Comparison of ENCODE assay signal across 13 cellular contexts in the genomic region with DNA sequence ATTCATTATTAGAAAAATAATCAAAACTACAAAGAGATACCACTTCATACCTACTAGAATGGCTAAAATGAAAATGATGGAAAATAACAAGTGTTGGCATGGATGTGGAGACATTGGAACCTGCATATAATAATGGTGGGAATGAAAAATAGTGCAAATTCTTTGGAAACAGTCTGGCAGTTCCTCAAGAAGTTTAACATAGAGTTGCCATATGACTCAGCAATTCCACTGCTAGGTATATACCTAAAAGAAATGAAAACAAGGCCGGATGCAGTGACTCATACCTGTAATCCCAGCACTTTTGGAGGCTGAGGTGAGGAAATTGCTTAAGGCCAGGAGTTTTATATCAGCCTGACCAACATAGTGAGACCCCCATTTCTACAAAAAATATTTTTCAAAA. TPM values are rescaled to one million over a fixed set of nuclear protein-coding genes. Genes with fewer than 3 reads are reported as not detected.
DNase-seq lines count a peak whose midpoint lies in the region; ATAC-seq, FAIRE-seq and TF ChIP-seq lines count a peak whose summit lies in the region.
"Had no signal": no experiment of that assay in that cellular context is flagged by ENCODE, and none has a peak within 500 bp of the region (broad histone marks: within the 10 kb centered on the region; RNA-seq: fewer than 3 reads in every experiment).

No MANE protein-coding gene starts in this region.

- ATAC-seq in GM18868 (IDR thresholded peaks at IDR 0.05; ENCODE audit: unreplicated experiment), result peak; percentile 69
- ATAC-seq: right cardiac atrium had no signal

- no peak overlapping the region for H3K4me3 ChIP-seq in fibroblast of the aortic adventitia (ENCODE audit: low read depth, low read length)
- H3K4me3 ChIP-seq: cardiac muscle cell had no signal

- no peak for DNase-seq in H54 (ENCODE audit: insufficient read length, low spot score)
- DNase-seq in RCC 7860 (ENCODE audit: low spot score), result peak; percentile 75
- peak; percentile 61 for DNase-seq in fibroblast of the aortic adventitia (ENCODE audit: low read depth)
- no peak for DNase-seq in activated CD4-positive, CD25-positive, alpha-beta regulatory T cell (lab: John Stamatoyannopoulos, UW)
- DNase-seq in amniotic stem cell (lab: John Stamatoyannopoulos, UW), result no peak
- no peak for DNase-seq in NCI-H1048 (lab: John Stamatoyannopoulos, UW)
- DNase-seq in AG08395 (ENCODE audit: low spot score), result no peak
- DNase-seq: DMS79 treated with DMSO at 0.1 percent for 48 hours, foreskin melanocyte, mesenchymal stem cell, right cardiac atrium had no signal

- TF ChIP-seq CTCF in fibroblast of the aortic adventitia (IDR thresholded peaks at IDR 0.05; ENCODE audit: insufficient read depth, low read length), result no peak

- TF ChIP-seq POLR2A in H54 (IDR thresholded peaks at IDR 0.05; ENCODE audit: low read depth, low read length), result no peak

- FAIRE-seq in H54 (lab: Jason Lieb, UNC) (peak; percentile 86), RCC 7860 (lab: Jason Lieb, UNC) (peak; percentile 76)

RNA-seq across cellular contexts. Expression of a gene that starts 41.6 kb away (rescaled TPM):
- 7.8 and 11.5 TPM in 2 replicates for total RNA-seq in fibroblast of the aortic adventitia (ENCODE audit: low replicate concordance)

Comparison
In these comparisons a context has a peak if more than half of its experiments do, and no peak if none do; other contexts are left out.
1. DNase-seq: peak in RCC 7860 (single experiment) and fibroblast of the aortic adventitia (single experiment); none in H54 (single experiment), activated CD4-positive, CD25-positive, alpha-beta regulatory T cell (0 of 4), amniotic stem cell (single experiment), NCI-H1048 (single experiment) and AG08395 (single experiment).